8 cellular contexts compared by ENCODE assay signal in genomic region chr12:122975790-122976647, GRCh38. TPM values are rescaled to one million over a fixed set of nuclear protein-coding genes. Genes with fewer than 3 reads are reported as not detected.
DNase-seq lines count a peak whose midpoint lies in the region; ATAC-seq and TF ChIP-seq lines count a peak whose summit lies in the region.

No MANE protein-coding gene starts in this region.

- no peak for TF ChIP-seq CTCF in testis (IDR thresholded peaks at IDR 0.05)

- CTCF ChIA-PET in activated CD4-positive, alpha-beta memory T cell treated with anti-CD3 and anti-CD28 coated beads, Interleukin-2, amount 10 ng/mL, durations not matched to agents 7 days and 5 days (lab: Charles Lee): interaction anchor here (1.1 to 3.3 kb wide), 4 partner anchors 23 to 262 kb away, joined by 3 to 12 read pairs (median 6); no protein-coding TSS in a partner anchor

- H3K36me3 ChIP-seq in testis (ENCODE audit: low read depth, missing control alignments): no peaks in the 10 kb centered on the region

- H3K9me3 ChIP-seq in iPS-18c (ENCODE audit: control insufficient read depth, insufficient read depth, low read length) (no peaks in the 10 kb centered on the region), testis (no peaks in the 10 kb centered on the region)

- POLR2A ChIA-PET in activated CD4-positive, alpha-beta memory T cell treated with anti-CD3 and anti-CD28 coated beads, Interleukin-2, amount 10 ng/mL, durations not matched to agents 7 days and 5 days (lab: Charles Lee): interaction anchor here (0.8 to 3.0 kb wide), 15 partner anchors 10 to 389 kb away, joined by 3 to 46 read pairs (median 8); partner anchors contain the start of genes ABCB9, MPHOSPH9 and MTRFR

- no peaks in the 10 kb centered on the region for H3K27me3 ChIP-seq in testis

- no peak for TF ChIP-seq POLR2A in testis (IDR thresholded peaks at IDR 0.05)

- ATAC-seq in GM21528 (IDR thresholded peaks at IDR 0.05; ENCODE audit: low FRiP score, unreplicated experiment): no peak

- DNase-seq in activated T-cell treated with anti-CD3 and anti-CD28 coated beads, Interleukin-2, amount 50 U/mL, for 24 hours: peak; percentile 45
- DNase-seq in activated T-cell treated with anti-CD3 and anti-CD28 coated beads for 4 hours: no peak
- no peak for DNase-seq in activated CD4-positive, alpha-beta memory T cell treated with anti-CD3 and anti-CD28 coated beads, Interleukin-2, amount 10 ng/mL, durations not matched to agents 7 days and 5 days
- DNase-seq in testis: no peak
- no peak for DNase-seq in RKO (ENCODE audit: low spot score)
- no peak for DNase-seq in ureter (ENCODE audit: low spot score)

- H3K4me3 ChIP-seq in iPS-18c (ENCODE audit: insufficient read depth, low read depth, low read length) (peak overlapping the region; percentile 97), testis (peak overlapping the region; percentile 83 to 99)

- H3K27ac ChIP-seq in testis: peak overlapping the region; percentile 15 to 96

- no peaks in the 10 kb centered on the region for H3K27me3 Mint-ChIP-seq in activated T-cell treated with anti-CD3 and anti-CD28 coated beads, Interleukin-2, amount 50 U/mL, for 24 hours
- H3K27me3 Mint-ChIP-seq in activated CD4-positive, alpha-beta memory T cell treated with anti-CD3 and anti-CD28 coated beads, Interleukin-2, amount 10 ng/mL, durations not matched to agents 7 days and 5 days: no peaks in the 10 kb centered on the region

- H3K9me3 Mint-ChIP-seq in activated T-cell treated with anti-CD3 and anti-CD28 coated beads, Interleukin-2, amount 50 U/mL, for 24 hours: no peaks in the 10 kb centered on the region
- H3K9me3 Mint-ChIP-seq in activated CD4-positive, alpha-beta memory T cell treated with anti-CD3 and anti-CD28 coated beads, Interleukin-2, amount 10 ng/mL, durations not matched to agents 7 days and 5 days: no peaks in the 10 kb centered on the region

- peak overlapping the region; percentile 100 for H3K27ac Mint-ChIP-seq in activated T-cell treated with anti-CD3 and anti-CD28 coated beads, Interleukin-2, amount 50 U/mL, for 24 hours
- peak overlapping the region; percentile 98 for H3K27ac Mint-ChIP-seq in activated CD4-positive, alpha-beta memory T cell treated with anti-CD3 and anti-CD28 coated beads, Interleukin-2, amount 10 ng/mL, durations not matched to agents 7 days and 5 days

- peaks cover 28% of the 10 kb centered on the region for H3K4me1 ChIP-seq in testis

- 3 to 6% methylated on average over 6 to 8 of the region's 8 CpGs for WGBS in testis, 2 donors

- H3K4me1 Mint-ChIP-seq in activated T-cell treated with anti-CD3 and anti-CD28 coated beads, Interleukin-2, amount 50 U/mL, for 24 hours (ENCODE audit: low read depth): peaks cover 44% of the 10 kb centered on the region
- H3K4me1 Mint-ChIP-seq in activated CD4-positive, alpha-beta memory T cell treated with anti-CD3 and anti-CD28 coated beads, Interleukin-2, amount 10 ng/mL, durations not matched to agents 7 days and 5 days: peaks cover 44% of the 10 kb centered on the region

- H3K4me3 Mint-ChIP-seq in activated T-cell treated with anti-CD3 and anti-CD28 coated beads, Interleukin-2, amount 50 U/mL, for 24 hours: peak overlapping the region; percentile 97
- peak overlapping the region; percentile 97 for H3K4me3 Mint-ChIP-seq in activated CD4-positive, alpha-beta memory T cell treated with anti-CD3 and anti-CD28 coated beads, Interleukin-2, amount 10 ng/mL, durations not matched to agents 7 days and 5 days

- H3K36me3 Mint-ChIP-seq in activated T-cell treated with anti-CD3 and anti-CD28 coated beads, Interleukin-2, amount 50 U/mL, for 24 hours (ENCODE audit: low read depth): peaks cover 44% of the 10 kb centered on the region
- peaks cover 8% of the 10 kb centered on the region for H3K36me3 Mint-ChIP-seq in activated CD4-positive, alpha-beta memory T cell treated with anti-CD3 and anti-CD28 coated beads, Interleukin-2, amount 10 ng/mL, durations not matched to agents 7 days and 5 days (ENCODE audit: low read depth)

- intact Hi-C loops in testis (cut with DNase I; ENCODE audit: low total_unique reads): no loop called here

RNA-seq across cellular contexts. Expression of gene OGFOD2, which starts 1.0 kb away (rescaled TPM):
- 10 to 100 TPM; 24.7 to 25.4 TPM for total RNA-seq in activated CD4-positive, alpha-beta memory T cell treated with anti-CD3 and anti-CD28 coated beads, Interleukin-2, amount 10 ng/mL, durations not matched to agents 7 days and 5 days
- total RNA-seq in testis (10 to 100 TPM; 35.0 to 56.5 TPM), ureter (24.5 TPM)
- 47.2 TPM for polyA plus RNA-seq in testis (ENCODE audit: insufficient read depth, low read depth, low replicate concordance)

RNA-seq across cellular contexts. Expression of gene ARL6IP4, which starts 4.5 kb away (rescaled TPM):
- 100 to 1,000 TPM; 166 to 175 TPM for total RNA-seq in activated CD4-positive, alpha-beta memory T cell treated with anti-CD3 and anti-CD28 coated beads, Interleukin-2, amount 10 ng/mL, durations not matched to agents 7 days and 5 days
- total RNA-seq in testis (100 to 1,000 TPM; 169 to 190 TPM), ureter (130 TPM)
- polyA plus RNA-seq in testis (ENCODE audit: insufficient read depth, low read depth, low replicate concordance): 210 TPM

RNA-seq across cellular contexts. Expression of gene ABCB9, which starts 9.8 kb away (rescaled TPM):
- 1 to 10 TPM; 3.2 to 3.3 TPM for total RNA-seq in activated CD4-positive, alpha-beta memory T cell treated with anti-CD3 and anti-CD28 coated beads, Interleukin-2, amount 10 ng/mL, durations not matched to agents 7 days and 5 days
- total RNA-seq in testis: 10 to 100 TPM; 75.3 to 82.8 TPM
- polyA plus RNA-seq in testis (ENCODE audit: insufficient read depth, low read depth, low replicate concordance): 41.6 TPM
- total RNA-seq in ureter: 7.2 TPM
